Comparison of ENCODE assay signal across 32 cellular contexts in the genomic region with DNA sequence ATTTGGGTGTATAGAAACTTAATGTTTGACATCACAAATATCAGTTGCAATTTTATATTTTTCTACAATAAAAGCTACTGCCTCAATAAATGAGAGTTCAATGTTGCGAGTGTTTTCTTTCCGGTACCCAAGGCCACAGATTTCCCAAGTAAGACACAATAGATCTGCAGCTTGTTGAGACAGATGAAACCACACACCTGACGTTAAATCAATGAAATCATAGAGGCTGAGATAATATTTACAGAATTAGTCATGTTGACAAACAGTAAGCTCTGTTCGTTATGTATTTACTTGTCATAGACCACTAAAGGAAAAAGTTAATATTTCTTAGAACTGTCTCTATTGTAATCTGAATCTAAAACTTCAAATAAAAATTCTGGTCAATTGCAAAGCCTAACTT. TPM values are rescaled to one million over a fixed set of nuclear protein-coding genes. Genes with fewer than 3 reads are reported as not detected.
A peak's percentile ranks its signal among the peaks of the same experiment; 100 is the strongest.
DNase-seq lines count a peak whose midpoint lies in the region; ATAC-seq, FAIRE-seq and TF ChIP-seq lines count a peak whose summit lies in the region.
"Had no signal": no experiment of that assay in that cellular context is flagged by ENCODE, and none has a peak within 500 bp of the region (broad histone marks: within the 10 kb centered on the region; RNA-seq: fewer than 3 reads in every experiment).

No MANE protein-coding gene starts in this region.

- H4K20me1 ChIP-seq in keratinocyte (ENCODE audit: control insufficient read depth, extremely low read depth, insufficient read depth, low read length) = no peaks in the 10 kb centered on the region

- no peaks in the 10 kb centered on the region for H3K27me3 ChIP-seq in keratinocyte (ENCODE audit: control insufficient read depth, extremely low read depth, insufficient read depth, low read length)
- H3K27me3 ChIP-seq: cardiac muscle cell, ovary, suprapubic skin, upper lobe of right lung had no signal

- peaks cover 63% of the 10 kb centered on the region for H3K4me1 ChIP-seq in keratinocyte (ENCODE audit: control insufficient read depth, extremely low read depth, insufficient read depth, low read length)
- H3K4me1 ChIP-seq: Caco-2, left ventricle myocardium inferior, suprapubic skin, upper lobe of right lung had no signal

- no peaks in the 10 kb centered on the region for H3K79me2 ChIP-seq in keratinocyte (ENCODE audit: control insufficient read depth, insufficient read depth, low read length)

- H3K4me2 ChIP-seq in keratinocyte (ENCODE audit: control insufficient read depth, extremely low read depth, insufficient read depth, low read depth, low read length) = peak overlapping the region; percentile 7

- dilution Hi-C loops in keratinocyte (cut with MboI; ENCODE audit: extremely low pct_ligation_motif_present, low sequenced_read_pairs) = no loop called here

- H3K9me3 ChIP-seq in keratinocyte (ENCODE audit: control insufficient read depth, low read depth, low read length) = no peaks in the 10 kb centered on the region
- H3K9me3 ChIP-seq: Caco-2, left ventricle myocardium inferior, ovary, suprapubic skin, upper lobe of right lung had no signal

- no peak for FAIRE-seq in keratinocyte (lab: Jason Lieb, UNC)
- FAIRE-seq: colon, endothelial cell of umbilical vein, small intestine had no signal

- DNase-seq in DMS53 (lab: John Stamatoyannopoulos, UW) = peak; percentile 99
- DNase-seq in NCI-H1930 (lab: John Stamatoyannopoulos, UW) = peak; percentile 15 to 81
- DNase-seq in SHP77 treated with DMSO at 0.1 percent for 48 hours (lab: John Stamatoyannopoulos, UW) = peak; percentile 51
- no peak for DNase-seq in keratinocyte (ENCODE audit: low read depth, low spot score)
- DNase-seq: activated CD4-positive, alpha-beta T cell treated with anti-CD3 and anti-CD28 coated beads for 48 hours; activated CD8-positive, alpha-beta memory T cell treated with anti-CD3 and anti-CD28 coated beads for 24 hours; activated T-cell treated with anti-CD3 and anti-CD28 coated beads for 4 hours; C1 segment of cervical spinal cord; Caco-2; DMS79 treated with DMSO at 0.1 percent for 48 hours; GDM1; GM23248; hypothalamus; immature natural killer cell; KG1; left ventricle myocardium inferior; mesendoderm; NCI-H446 treated with DMSO at 0.1 percent for 48 hours; ovary; small intestine; stimulated activated naive CD4-positive, alpha-beta T cell treated with Interleukin-2 at 50 U/mL for 16 hours; T-helper 9 cell; upper lobe of right lung had no signal

- peak overlapping the region; percentile 47 for H3K9ac ChIP-seq in keratinocyte (ENCODE audit: control insufficient read depth, extremely low read depth, insufficient read depth, low read length)
- H3K9ac ChIP-seq: GM23248 had no signal

- H3K9me1 ChIP-seq in keratinocyte (ENCODE audit: control insufficient read depth, extremely low read depth, insufficient read depth, low read length) = no peaks in the 10 kb centered on the region

- no peak for TF ChIP-seq CTCF in keratinocyte (optimal IDR thresholded peaks at IDR 0.05 in 1 of 3, IDR thresholded peaks at IDR 0.05 in 1 of 3, conservative IDR thresholded peaks at IDR 0.05 in 1 of 3; ENCODE audit: extremely low read depth in 1 of 3, insufficient read depth in 2 of 3, low read length in 3 of 3)

- ATAC-seq in HG03280 (IDR thresholded peaks at IDR 0.05; ENCODE audit: unreplicated experiment) (no peak), GM19455 (IDR thresholded peaks at IDR 0.05; ENCODE audit: unreplicated experiment) (no peak), HG02885 (IDR thresholded peaks at IDR 0.05; ENCODE audit: poor library complexity, unreplicated experiment) (no peak), GM18517 (IDR thresholded peaks at IDR 0.05; ENCODE audit: unreplicated experiment) (no peak)
- ATAC-seq: upper lobe of right lung had no signal

- H2AFZ ChIP-seq in keratinocyte (ENCODE audit: control insufficient read depth, low read length) = no peak overlapping the region

- H3K4me3 ChIP-seq in keratinocyte (ENCODE audit: control insufficient read depth in 2 of 3, extremely low read depth in 1 of 3, insufficient read depth in 2 of 3, low read depth in 1 of 3, low read length in 3 of 3) = no peak overlapping the region
- H3K4me3 ChIP-seq: cardiac muscle cell, GM23248, left ventricle myocardium inferior, ovary, suprapubic skin, upper lobe of right lung had no signal

- H3K36me3 ChIP-seq in keratinocyte (ENCODE audit: control insufficient read depth in 2 of 2, extremely low read depth in 1 of 2, insufficient read depth in 2 of 2, low read length in 2 of 2) = no peaks in the 10 kb centered on the region
- H3K36me3 ChIP-seq: cardiac muscle cell, left ventricle myocardium inferior, ovary, suprapubic skin, upper lobe of right lung had no signal

- H3K27ac ChIP-seq in keratinocyte (ENCODE audit: control insufficient read depth, insufficient read depth, low read length) = peak overlapping the region; percentile 97
- H3K27ac ChIP-seq: cardiac muscle cell, GM23248, left ventricle myocardium inferior, ovary, suprapubic skin, upper lobe of right lung, VCaP had no signal

RNA-seq across cellular contexts. Expression of a gene that starts 49.2 kb away (rescaled TPM):
- polyA plus RNA-seq in keratinocyte = 775 to 851 TPM (median 827 TPM) in 3 replicates
- polyA plus RNA-seq in keratinocyte (2011; ENCODE audit: low read depth) = 37.3 TPM
- 464 and 505 TPM in 2 replicates for polyA plus RNA-seq in keratinocyte (2011; cell fraction: cytosol; rRNA removed)
- polyA plus RNA-seq in keratinocyte (2011; cell fraction: nucleus; rRNA removed) = 2,708 and 2,894 TPM in 2 replicates
- 51.1 and 594 TPM in 2 replicates for polyA plus RNA-seq in keratinocyte (2012; ENCODE audit: low replicate concordance)
- polyA minus RNA-seq in keratinocyte = 141 to 259 TPM (median 248 TPM) in 3 replicates
- 312 TPM for polyA minus RNA-seq in keratinocyte (2011; cell fraction: cytosol; rRNA and poly(A)+ RNA removed)
- polyA minus RNA-seq in keratinocyte (2011; cell fraction: nucleus; rRNA and poly(A)+ RNA removed) = 652 and 892 TPM in 2 replicates
- polyA plus RNA-seq: cardiac muscle cell, immature natural killer cell had no signal
